ENCODE assay signal across 8 cellular contexts in the genomic region with DNA sequence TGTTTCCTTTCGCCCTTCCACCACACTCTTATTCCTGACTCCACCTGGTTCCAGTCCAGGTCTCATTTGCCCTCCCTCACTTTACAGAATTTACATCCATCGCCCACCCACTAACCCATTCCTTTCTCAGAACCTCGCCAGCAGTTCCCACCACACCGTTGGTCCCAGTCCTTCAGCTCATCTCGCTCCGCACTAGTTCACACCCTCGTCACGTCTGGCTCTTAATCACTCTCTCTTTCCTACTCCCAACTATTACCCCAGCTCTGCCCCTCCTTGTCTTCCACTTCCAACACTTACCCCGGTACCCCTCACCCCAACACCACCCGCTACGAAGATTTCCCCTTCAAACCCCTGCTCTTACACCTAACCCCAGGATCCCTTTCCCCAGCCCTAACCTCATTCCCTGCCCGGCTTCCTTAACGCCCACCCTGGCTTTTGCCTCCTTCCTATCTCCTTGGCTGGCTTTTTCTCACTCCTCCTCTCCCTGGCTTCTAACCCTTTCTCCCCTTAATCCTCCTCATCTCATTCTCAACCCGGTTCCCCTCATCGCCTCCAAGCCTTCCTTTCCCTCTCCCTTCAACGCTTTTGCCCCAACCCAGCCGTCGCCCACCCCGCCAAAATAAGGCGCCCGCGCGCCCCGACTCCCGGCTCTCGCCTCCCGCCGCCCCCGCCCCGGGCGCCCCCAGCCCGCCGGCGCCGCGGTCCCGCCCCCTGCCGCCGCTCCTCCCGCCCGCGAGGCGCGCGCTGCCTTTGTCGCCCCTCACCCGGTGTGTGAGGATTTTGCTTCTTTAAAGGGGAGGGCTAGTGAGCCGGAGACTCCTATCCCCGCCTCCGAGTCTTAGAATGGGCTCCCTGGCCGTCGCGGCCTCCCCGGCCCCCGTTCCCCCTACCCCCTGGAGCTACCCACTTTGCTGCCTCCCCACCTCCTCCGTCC. TPM values are rescaled to one million over a fixed set of nuclear protein-coding genes. Genes with fewer than 3 reads are reported as not detected.
A peak's percentile ranks its signal among the peaks of the same experiment; 100 is the strongest.
DNase-seq lines count a peak whose midpoint lies in the region; ATAC-seq, FAIRE-seq and TF ChIP-seq lines count a peak whose summit lies in the region.

No MANE protein-coding gene starts in this region.

- H3K79me1 ChIP-seq in mesenchymal stem cell (replicated peaks; ENCODE audit: low read length, poor library complexity, severe bottlenecking) = peaks cover 16% of the 10 kb centered on the region

- peak overlapping the region in 1 of 2 experiments; percentile 94 for H3K23ac ChIP-seq in mesenchymal stem cell (ENCODE audit: low read length in 2 of 2)

- H3K9me3 ChIP-seq in mesenchymal stem cell (ENCODE audit: control insufficient read depth, low read length) (no peaks in the 10 kb centered on the region), upper lobe of right lung (no peaks in the 10 kb centered on the region)

- H2BK12ac ChIP-seq in mesenchymal stem cell (ENCODE audit: low read length in 2 of 2) = no peak overlapping the region

- H3K4me2 ChIP-seq in mesenchymal stem cell (ENCODE audit: low read length, poor library complexity, severe bottlenecking) = peak overlapping the region; percentile 71

- H3K27ac ChIP-seq in 22Rv1 = peak overlapping the region; percentile 71
- H3K27ac ChIP-seq in mesenchymal stem cell (ENCODE audit: low read length, poor library complexity, severe bottlenecking) = no peak overlapping the region
- no peak overlapping the region for H3K27ac ChIP-seq in upper lobe of right lung

- no peak overlapping the region for H2AK5ac ChIP-seq in mesenchymal stem cell (ENCODE audit: low read length, severe bottlenecking)

- H3K36me3 ChIP-seq in mesenchymal stem cell (ENCODE audit: control insufficient read depth in 1 of 2, insufficient read depth in 2 of 2, low read depth in 1 of 2, low read length in 2 of 2) (no peaks in the 10 kb centered on the region), upper lobe of right lung (peaks cover under 1% of the 10 kb centered on the region)

- H3K18ac ChIP-seq in mesenchymal stem cell (ENCODE audit: low read depth in 1 of 2, low read length in 2 of 2) = peak overlapping the region in 1 of 2 experiments; percentile 57

- no peak for TF ChIP-seq POLR2A in GM12891 (IDR thresholded peaks at IDR 0.05; ENCODE audit: low read depth, low read length)

- no peak overlapping the region for H2BK120ac ChIP-seq in mesenchymal stem cell (ENCODE audit: low read depth, low read length)

- WGBS in mesenchymal stem cell = 3% methylated on average over 26 of the region's 56 CpGs

- intact Hi-C loops in upper lobe of right lung (cut with DNase I) = no loop called here

- peak; percentile 24 for ATAC-seq in HG02973 (IDR thresholded peaks at IDR 0.05; ENCODE audit: unreplicated experiment)
- ATAC-seq in upper lobe of right lung = peak; percentile 63

- H2AFZ ChIP-seq in mesenchymal stem cell (ENCODE audit: low read depth, low read length) = peak overlapping the region; percentile 81

- H3K27me3 ChIP-seq in mesenchymal stem cell (ENCODE audit: control insufficient read depth in 1 of 2, insufficient read depth in 1 of 2, low read length in 2 of 2) = no peaks in the 10 kb centered on the region
- no peaks in the 10 kb centered on the region for H3K27me3 ChIP-seq in upper lobe of right lung

- peak overlapping the region; percentile 86 for H3K9ac ChIP-seq in mesenchymal stem cell (ENCODE audit: low read length)

- peak overlapping the region in 1 of 2 experiments; percentile 67 for H3K4ac ChIP-seq in mesenchymal stem cell (ENCODE audit: low read depth in 1 of 2, low read length in 2 of 2)

- H3K4me1 ChIP-seq in mesenchymal stem cell (ENCODE audit: control insufficient read depth, insufficient read depth, low read depth, low read length) (peaks cover 3% of the 10 kb centered on the region), upper lobe of right lung (peaks cover 14% of the 10 kb centered on the region)

- H3K4me3 ChIP-seq in choroid plexus epithelial cell (ENCODE audit: low read depth, low read length) = peak overlapping the region; percentile 86
- peak overlapping the region; percentile 86 to 89 for H3K4me3 ChIP-seq in mesenchymal stem cell (ENCODE audit: insufficient read depth in 1 of 2, low read depth in 1 of 2, low read length in 2 of 2)
- H3K4me3 ChIP-seq in upper lobe of right lung = peak overlapping the region; percentile 95

- H3K14ac ChIP-seq in mesenchymal stem cell (ENCODE audit: low read length in 2 of 2) = peak overlapping the region in 1 of 2 experiments; percentile 81

- H2BK15ac ChIP-seq in mesenchymal stem cell (ENCODE audit: low read depth, poor library complexity, severe bottlenecking) = no peak overlapping the region

- H4K8ac ChIP-seq in mesenchymal stem cell (ENCODE audit: low read length) = no peak overlapping the region

- DNase-seq in GM12891 (ENCODE audit: insufficient read length, low spot score) = no peak
- peak; percentile 86 for DNase-seq in NCI-H82 (lab: John Stamatoyannopoulos, UW)
- DNase-seq in choroid plexus epithelial cell (ENCODE audit: low read depth) = no peak
- peak; percentile 33 for DNase-seq in mesenchymal stem cell
- DNase-seq in upper lobe of right lung = no peak
- no peak for DNase-seq in GF-D8 (lab: John Stamatoyannopoulos, UW)

- H2BK5ac ChIP-seq in mesenchymal stem cell (ENCODE audit: low read depth, low read length, poor library complexity, severe bottlenecking) = no peak overlapping the region

- TF ChIP-seq CTCF in 22Rv1 (IDR thresholded peaks at IDR 0.05) (no peak), choroid plexus epithelial cell (conservative IDR thresholded peaks at IDR 0.05; ENCODE audit: low read depth, low read length) (no peak), upper lobe of right lung (IDR thresholded peaks at IDR 0.05) (no peak)

- H4K91ac ChIP-seq in mesenchymal stem cell (ENCODE audit: low read length) = no peak overlapping the region

- peak; percentile 23 for FAIRE-seq in GM12891 (lab: Jason Lieb, UNC)

TF ChIP-seq in GM12891, 5 proteins besides CTCF, POLR2A, EP300 and RAD21:
- no peak for TF ChIP-seq POLR2AphosphoS5 (IDR thresholded peaks at IDR 0.05; ENCODE audit: low read depth, low read length)
- no peak for TF ChIP-seq PAX5 (IDR thresholded peaks at IDR 0.05; ENCODE audit: insufficient read depth, low read length, severe bottlenecking)
- TF ChIP-seq POU2F2 (IDR thresholded peaks at IDR 0.05; ENCODE audit: low read depth, low read length) = no peak
- no peak for TF ChIP-seq TAF1 (IDR thresholded peaks at IDR 0.05; ENCODE audit: low read depth, low read length)
- TF ChIP-seq SPI1 (IDR thresholded peaks at IDR 0.05; ENCODE audit: low read depth, low read length) = no peak

RNA-seq across cellular contexts. Expression of a gene that starts 0.5 kb away (rescaled TPM):
- 4.0 TPM for polyA plus RNA-seq in GM12891 (2012; ENCODE audit: low read depth, missing spikeins)
- polyA plus RNA-seq in mesenchymal stem cell (2013, experiment 1 of 2) = 1.5 TPM
- 1.3 TPM for polyA plus RNA-seq in mesenchymal stem cell (2013, experiment 2 of 2)
- total RNA-seq in upper lobe of right lung = 2.7 TPM

RNA-seq across cellular contexts. Expression of a gene that starts 26.3 kb away (rescaled TPM):
- polyA plus RNA-seq in GM12891 (2012; ENCODE audit: low read depth, missing spikeins) = 7.1 TPM
- 13.5 TPM for polyA plus RNA-seq in mesenchymal stem cell (2013, experiment 1 of 2)
- polyA plus RNA-seq in mesenchymal stem cell (2013, experiment 2 of 2) = 13.6 TPM
- total RNA-seq in upper lobe of right lung = 18.3 TPM

RNA-seq across cellular contexts. Expression of a gene that starts 26.7 kb away (rescaled TPM):
- 19.1 TPM for polyA plus RNA-seq in GM12891 (2012; ENCODE audit: low read depth, missing spikeins)
- polyA plus RNA-seq in mesenchymal stem cell (2013, experiment 1 of 2) = 11.3 TPM
- 11.6 TPM for polyA plus RNA-seq in mesenchymal stem cell (2013, experiment 2 of 2)
- total RNA-seq in upper lobe of right lung = 11.6 TPM

RNA-seq across cellular contexts. Expression of a gene that starts 47.0 kb away (rescaled TPM):
- polyA plus RNA-seq in GM12891 (2012; ENCODE audit: low read depth, missing spikeins) = 42.6 TPM
- 84.5 TPM for polyA plus RNA-seq in mesenchymal stem cell (2013, experiment 1 of 2)
- 80.3 TPM for polyA plus RNA-seq in mesenchymal stem cell (2013, experiment 2 of 2)
- 186 TPM for total RNA-seq in upper lobe of right lung

Comparison
In these comparisons a context has a peak if more than half of its experiments do, and no peak if none do; other contexts are left out.
1. DNase-seq: peak in NCI-H82 (single experiment) and mesenchymal stem cell (single experiment); none in GM12891 (single experiment), choroid plexus epithelial cell (single experiment), upper lobe of right lung (single experiment) and GF-D8 (single experiment).
2. Peak in every context shown above with its lines, with median percentiles within 50 percentile points of each other: H3K4me3 ChIP-seq.